In the genomic region with DNA sequence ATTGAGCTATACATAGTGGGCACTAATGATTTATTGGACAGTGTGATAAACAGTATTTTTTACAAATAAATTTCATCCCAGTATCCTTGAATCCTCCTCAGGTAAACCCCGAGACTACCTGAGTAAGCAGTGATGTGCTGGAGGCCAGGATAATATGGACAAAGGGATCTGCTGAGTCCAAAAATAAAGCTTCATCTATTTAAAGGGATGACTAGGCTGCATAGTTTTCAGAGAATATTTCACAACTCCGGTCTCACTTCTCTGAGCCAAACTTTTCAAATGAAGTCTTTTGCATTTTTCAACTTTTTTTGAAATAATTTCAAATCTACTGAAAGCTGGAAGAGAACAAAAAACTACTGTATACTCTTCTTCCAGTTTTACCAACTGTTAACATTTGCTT, we compare ENCODE assay signal across 17 cellular contexts. TPM values are rescaled to one million over a fixed set of nuclear protein-coding genes. Genes with fewer than 3 reads are reported as not detected.
DNase-seq lines count a peak whose midpoint lies in the region; ATAC-seq, FAIRE-seq and TF ChIP-seq lines count a peak whose summit lies in the region.
"Had no signal": no experiment of that assay in that cellular context is flagged by ENCODE, and none has a peak within 500 bp of the region (broad histone marks: within the 10 kb centered on the region; RNA-seq: fewer than 3 reads in every experiment).

No MANE protein-coding gene starts in this region.

- H3K27ac ChIP-seq in BLaER1 treated with 17β-estradiol and CSF1 and Interleukin-3, amounts not matched to agents 10 nM and 100 nM = no peak overlapping the region
- H3K27ac ChIP-seq in HCT116 (ENCODE audit: low read depth, low read length) (peak overlapping the region; percentile 88; the same call in 1 of the 2 replicates), astrocyte (ENCODE audit: low read depth, low read length) (peak overlapping the region; percentile 69)
- H3K27ac ChIP-seq: C4-2B, Peyer's patch had no signal

- POLR2A ChIA-PET in HCT116 (lab: Charles Lee) = no interaction called here

- no peaks in the 10 kb centered on the region for H3K36me3 ChIP-seq in BLaER1 treated with 17β-estradiol and CSF1 and Interleukin-3, amounts not matched to agents 10 nM and 100 nM
- H3K36me3 ChIP-seq in HCT116 (ENCODE audit: control insufficient read depth in 1 of 2, insufficient read depth in 2 of 2, low read length in 2 of 2) (no peaks in the 10 kb centered on the region), astrocyte (ENCODE audit: insufficient read depth, low read length) (no peaks in the 10 kb centered on the region)
- H3K36me3 ChIP-seq: Peyer's patch had no signal

- H3K4me3 ChIP-seq in BLaER1 treated with 17β-estradiol and CSF1 and Interleukin-3, amounts not matched to agents 10 nM and 100 nM = no peak overlapping the region
- 0 out of 4 replicates have a peak overlapping the region, but pooled peaks of 1 of the 2 experiments have one; percentile 90 for H3K4me3 ChIP-seq in HCT116 (replicated peaks in 1 of 2; ENCODE audit: low read depth in 1 of 2, low read length in 2 of 2)
- H3K4me3 ChIP-seq in astrocyte (ENCODE audit: insufficient read depth, low read depth, low read length) = no peak overlapping the region
- H3K4me3 ChIP-seq: Peyer's patch had no signal

- no peak for ATAC-seq in HCT116

- H3K4me2 ChIP-seq in BLaER1 treated with 17β-estradiol and CSF1 and Interleukin-3, amounts not matched to agents 10 nM and 100 nM = peak overlapping the region in 6 of 11 experiments; percentile 13 to 98 (median 88); a peak in 8 of 22 replicates
- peak overlapping the region; percentile 83 for H3K4me2 ChIP-seq in HCT116 (ENCODE audit: low read length)
- peak overlapping the region; percentile 98 for H3K4me2 ChIP-seq in astrocyte (ENCODE audit: low read length)

- no peak for TF ChIP-seq RAD21 in HCT116 (IDR thresholded peaks at IDR 0.05; ENCODE audit: low read depth)

- no peak overlapping the region for H3K9ac ChIP-seq in BLaER1 treated with 17β-estradiol and CSF1 and Interleukin-3, amounts not matched to agents 10 nM and 100 nM
- H3K9ac ChIP-seq in HCT116 (ENCODE audit: low read length) (peak overlapping the region; percentile 95; the same call in 1 of the 2 replicates), astrocyte (ENCODE audit: low read length) (peak overlapping the region; percentile 53)

- H4K20me1 ChIP-seq in BLaER1 treated with 17β-estradiol and CSF1 and Interleukin-3, amounts not matched to agents 10 nM and 100 nM = no peaks in the 10 kb centered on the region
- H4K20me1 ChIP-seq in HCT116 (ENCODE audit: insufficient read depth) (no peaks in the 10 kb centered on the region), astrocyte (ENCODE audit: insufficient read depth, low read length) (no peaks in the 10 kb centered on the region)

- peaks cover 14 to 20% (median 19%) of the 10 kb centered on the region in 10 experiments for H3K4me1 ChIP-seq in BLaER1 treated with 17β-estradiol and CSF1 and Interleukin-3, amounts not matched to agents 10 nM and 100 nM
- H3K4me1 ChIP-seq in HCT116 (ENCODE audit: control insufficient read depth in 1 of 2, insufficient read depth in 2 of 2, low read length in 2 of 2) (peaks cover 12 to 18% of the 10 kb centered on the region in 2 experiments), astrocyte (ENCODE audit: insufficient read depth, low read length) (peaks cover 15% of the 10 kb centered on the region)

- RAD21 ChIA-PET in HCT116 (lab: Charles Lee; ENCODE audit: low non-redundant PET in 1 of 2, low total read pairs in 2 of 2, uncharacterized antibody in 2 of 2, unreplicated experiment in 2 of 2) = no interaction called here

- H3K4me1 Mint-ChIP-seq in astrocyte (ENCODE audit: low read depth, unreplicated experiment) (peaks cover 14% of the 10 kb centered on the region), nephron (peaks cover 15% of the 10 kb centered on the region)

- no peak for TF ChIP-seq CTCF in HCT116 (IDR thresholded peaks at IDR 0.05 in 2 of 3, conservative IDR thresholded peaks at IDR 0.05 in 1 of 3; ENCODE audit: borderline replicate concordance in 1 of 3, insufficient read depth in 1 of 3, low read depth in 2 of 3, low read length in 2 of 3)
- TF ChIP-seq CTCF in astrocyte (IDR thresholded peaks at IDR 0.05; ENCODE audit: insufficient read depth, low read depth, low read length) = no peak
- no peak for TF ChIP-seq CTCF in nephron (IDR thresholded peaks at IDR 0.05; ENCODE audit: unreplicated experiment in 3 of 3)

- H3K36me3 Mint-ChIP-seq in astrocyte (ENCODE audit: low read depth, unreplicated experiment) = no peaks in the 10 kb centered on the region
- no peaks in the 10 kb centered on the region for H3K36me3 Mint-ChIP-seq in nephron (ENCODE audit: low read depth)

- DNase-seq in HCT116 (ENCODE audit: low read depth, low spot score) (no peak), astrocyte (ENCODE audit: low read depth) (peak; percentile 21), cerebellar cortex (ENCODE audit: low spot score) (no peak), NCI-H2171 treated with DMSO at 0.1 percent for 48 hours (lab: John Stamatoyannopoulos, UW) (no peak), UCSD-AML1 (lab: John Stamatoyannopoulos, UW; ENCODE audit: unreplicated experiment) (no peak)
- no peak for DNase-seq in stimulated activated CD4-positive, alpha-beta T cell treated with anti-CD3 and anti-CD28 coated beads, Interleukin-4, amount 100 ng/mL, for 24 hours
- DNase-seq: GF-D8; islet precursor cell; NCI-H1105 treated with DMSO at 0.1 percent for 48 hours; Peyer's patch; stimulated activated CD4-positive, alpha-beta T cell treated with anti-CD3 and anti-CD28 coated beads, Interleukin-4, amount 100 ng/mL, for 1 hour; stimulated activated naive CD4-positive, alpha-beta T cell treated with Interleukin-2 at 50 U/mL for 16 hours had no signal

- H3K27me3 ChIP-seq in BLaER1 treated with 17β-estradiol and CSF1 and Interleukin-3, amounts not matched to agents 10 nM and 100 nM = no peaks in the 10 kb centered on the region
- H3K27me3 ChIP-seq in HCT116 (ENCODE audit: insufficient read depth, low read length) = no peaks in the 10 kb centered on the region
- no peaks in the 10 kb centered on the region for H3K27me3 ChIP-seq in astrocyte (ENCODE audit: insufficient read depth, low read length)
- H3K27me3 ChIP-seq: Peyer's patch had no signal

- no peaks in the 10 kb centered on the region for H3K27me3 Mint-ChIP-seq in astrocyte (ENCODE audit: low read depth, unreplicated experiment)
- H3K27me3 Mint-ChIP-seq in nephron (ENCODE audit: low read depth) = no peaks in the 10 kb centered on the region

- CTCF ChIA-PET in HCT116 (lab: Charles Lee) = no interaction called here

- H3K79me2 ChIP-seq in HCT116 (ENCODE audit: insufficient read depth, low read length) (peaks cover 39% of the 10 kb centered on the region), astrocyte (ENCODE audit: insufficient read depth, low read length) (peaks cover 31% of the 10 kb centered on the region)

- intact Hi-C loops in HCT116 (cut with micrococcal nuclease) = no loop called here

- H3K9me3 Mint-ChIP-seq in astrocyte (ENCODE audit: unreplicated experiment) = no peaks in the 10 kb centered on the region
- no peaks in the 10 kb centered on the region for H3K9me3 Mint-ChIP-seq in nephron
- H3K9me3 Mint-ChIP-seq: activated naive CD4-positive, alpha-beta T cell treated with anti-CD3 and anti-CD28 coated beads, Interleukin-2, amount 50 U/mL, for 72 hours had no signal

- no peak overlapping the region for H3K27ac Mint-ChIP-seq in astrocyte (ENCODE audit: unreplicated experiment)
- no peak overlapping the region for H3K27ac Mint-ChIP-seq in nephron

- peak; percentile 52 for FAIRE-seq in astrocyte (lab: Jason Lieb, UNC)
- FAIRE-seq: colon had no signal

- 0 out of 22 replicates have a peak, but pooled peaks cover 0 to 5% (median 0%) of the 10 kb centered on the region in 11 experiments for H3K9me3 ChIP-seq in BLaER1 treated with 17β-estradiol and CSF1 and Interleukin-3, amounts not matched to agents 10 nM and 100 nM (replicated peaks in 1 of 11)
- H3K9me3 ChIP-seq in HCT116 (ENCODE audit: control insufficient read depth in 1 of 2, insufficient read depth in 1 of 2, low read depth in 1 of 2, low read length in 2 of 2) (no peaks in the 10 kb centered on the region), astrocyte (ENCODE audit: insufficient read depth, low read depth, low read length) (no peaks in the 10 kb centered on the region)
- H3K9me3 ChIP-seq: Peyer's patch had no signal

- no peak overlapping the region for H2AFZ ChIP-seq in HCT116 (ENCODE audit: low read depth, low read length, poor library complexity, severe bottlenecking)
- no peak overlapping the region for H2AFZ ChIP-seq in astrocyte (ENCODE audit: low read depth, low read length)

- BruUV-seq in HCT116 (replicated peaks; lab: Mats Ljungman, UMichigan) = no TSS peak

- H3K9me2 ChIP-seq in HCT116 (ENCODE audit: insufficient read depth) = no peaks in the 10 kb centered on the region

- no peak for TF ChIP-seq POLR2A in HCT116 (IDR thresholded peaks at IDR 0.05; ENCODE audit: borderline replicate concordance, extremely low read depth, insufficient read depth, insufficient read length)

- H3K4me3 Mint-ChIP-seq in astrocyte (ENCODE audit: unreplicated experiment) (no peak overlapping the region), nephron (peak overlapping the region; percentile 9 to 59 (median 36))

TF ChIP-seq in HCT116, 20 proteins besides CTCF, POLR2A, EP300 and RAD21:
- TF ChIP-seq SP1 (IDR thresholded peaks at IDR 0.05; ENCODE audit: low read depth) = no peak
- no peak for TF ChIP-seq CBX3 (IDR thresholded peaks at IDR 0.05; ENCODE audit: low read depth)
- no peak for TF ChIP-seq ELF1 (IDR thresholded peaks at IDR 0.05; ENCODE audit: borderline replicate concordance, low read depth)
- no peak for TF ChIP-seq SRF (IDR thresholded peaks at IDR 0.05; ENCODE audit: low read depth)

RNA-seq across cellular contexts. Expression of gene ACTR3B, which starts 2.5 kb away (rescaled TPM):
- 20.4 TPM for total RNA-seq in HCT116 (2021; ENCODE audit: unreplicated experiment)
- 13.0 and 13.4 TPM in 2 replicates for polyA plus RNA-seq in HCT116 (2012)
- total RNA-seq in astrocyte = 7.3 and 10.7 TPM in 2 replicates

Comparison
In these comparisons a context has a peak if more than half of its experiments do, and no peak if none do; other contexts are left out.
1. H3K27ac ChIP-seq: peak in HCT116 (single experiment) and astrocyte (single experiment); none in BLaER1 treated with 17β-estradiol and CSF1 and Interleukin-3, amounts not matched to agents 10 nM and 100 nM (0 of 11).
2. H3K9ac ChIP-seq: peak in HCT116 (single experiment) and astrocyte (single experiment); none in BLaER1 treated with 17β-estradiol and CSF1 and Interleukin-3, amounts not matched to agents 10 nM and 100 nM (0 of 11).
3. Peak in every context shown above with its lines, with median percentiles within 50 percentile points of each other: H3K4me2 ChIP-seq.